In genomic region chr1:151167116-151167515, GRCh38 we compare ENCODE assay signal across 12 cellular contexts. TPM values are rescaled to one million over a fixed set of nuclear protein-coding genes. Genes with fewer than 3 reads are reported as not detected.
DNase-seq lines count a peak whose midpoint lies in the region; ATAC-seq, FAIRE-seq and TF ChIP-seq lines count a peak whose summit lies in the region.
"Had no signal": no experiment of that assay in that cellular context is flagged by ENCODE, and none has a peak within 500 bp of the region (broad histone marks: within the 10 kb centered on the region; RNA-seq: fewer than 3 reads in every experiment).

No MANE protein-coding gene starts in this region.

- H3K27me3 ChIP-seq in HCT116 (ENCODE audit: insufficient read depth, low read length): no peaks in the 10 kb centered on the region
- H3K27me3 ChIP-seq in gastroesophageal sphincter: no peaks in the 10 kb centered on the region
- H3K27me3 ChIP-seq in foreskin keratinocyte: no peaks in the 10 kb centered on the region

- H3K27me3 Mint-ChIP-seq in activated naive CD8-positive, alpha-beta T cell treated with anti-CD3 and anti-CD28 coated beads, Interleukin-2, amount 50 U/mL, for 24 hours: peaks cover 3% of the 10 kb centered on the region
- H3K27me3 Mint-ChIP-seq in memory B cell: no peaks in the 10 kb centered on the region

- H3K4me2 ChIP-seq in A549: peak overlapping the region; percentile 93
- H3K4me2 ChIP-seq in HCT116 (ENCODE audit: low read length): peak overlapping the region; percentile 85

- peaks cover 47% of the 10 kb centered on the region for H3K4me1 Mint-ChIP-seq in activated naive CD8-positive, alpha-beta T cell treated with anti-CD3 and anti-CD28 coated beads, Interleukin-2, amount 50 U/mL, for 24 hours
- H3K4me1 Mint-ChIP-seq in memory B cell: peaks cover 21% of the 10 kb centered on the region

- H3K9me3 ChIP-seq in A549 (no peaks in the 10 kb centered on the region), HCT116 (ENCODE audit: control insufficient read depth in 1 of 2, insufficient read depth in 1 of 2, low read depth in 1 of 2, low read length in 2 of 2) (no peaks in the 10 kb centered on the region), gastroesophageal sphincter (no peaks in the 10 kb centered on the region)

- RAD21 ChIA-PET in HCT116 (lab: Charles Lee; ENCODE audit: low non-redundant PET in 1 of 2, low total read pairs in 2 of 2, uncharacterized antibody in 2 of 2, unreplicated experiment in 2 of 2): no interaction called here

- peaks cover 48% of the 10 kb centered on the region for H3K36me3 Mint-ChIP-seq in activated naive CD8-positive, alpha-beta T cell treated with anti-CD3 and anti-CD28 coated beads, Interleukin-2, amount 50 U/mL, for 24 hours (ENCODE audit: low read depth)
- peaks cover 17% of the 10 kb centered on the region for H3K36me3 Mint-ChIP-seq in memory B cell

- ATAC-seq in A549 (no peak), HCT116 (no peak), memory B cell (ENCODE audit: low read depth) (no peak), gastroesophageal sphincter (no peak), foreskin keratinocyte (no peak), GM19351 (IDR thresholded peaks at IDR 0.05; ENCODE audit: unreplicated experiment) (no peak)
- no peak for ATAC-seq in activated naive CD8-positive, alpha-beta T cell treated with anti-CD3 and anti-CD28 coated beads, Interleukin-2, amount 50 U/mL, for 24 hours

- H3K27ac ChIP-seq in A549 (peak overlapping the region in 1 of 2 experiments; percentile 91; a peak in 3 of 6 replicates), HCT116 (ENCODE audit: low read depth, low read length) (no peak overlapping the region), gastroesophageal sphincter (peak overlapping the region in 2 of 4 donors; percentile 90), foreskin keratinocyte (no peak overlapping the region)

- no TSS peak for BruUV-seq in HCT116 (replicated peaks; lab: Mats Ljungman, UMichigan)

- POLR2A ChIA-PET in A549 (lab: Yijun Ruan, JAX) (no interaction called here), HCT116 (lab: Charles Lee) (interaction anchor here (0.7 to 1.0 kb wide), 2 partner anchors 19 to 23 kb away, joined by 3 read pairs; partner anchors contain the start of gene VPS72)

- H3K4me3 ChIP-seq in A549 (peak overlapping the region; percentile 75), HCT116 (replicated peaks in 1 of 2; ENCODE audit: low read depth in 1 of 2, low read length in 2 of 2) (peak overlapping the region; percentile 83 to 88), gastroesophageal sphincter (peak overlapping the region in 1 of 2 donors; percentile 70)

- peaks cover 2 to 12% of the 10 kb centered on the region in 2 experiments; a peak in 3 of 4 replicates for H3K36me3 ChIP-seq in HCT116 (ENCODE audit: control insufficient read depth in 1 of 2, insufficient read depth in 2 of 2, low read length in 2 of 2)
- peaks cover 0 to 36% of the 10 kb centered on the region in 2 donors for H3K36me3 ChIP-seq in gastroesophageal sphincter

- TF ChIP-seq RAD21 in A549 (conservative IDR thresholded peaks at IDR 0.05 in 1 of 2, IDR thresholded peaks at IDR 0.05 in 1 of 2) (no peak), HCT116 (IDR thresholded peaks at IDR 0.05; ENCODE audit: low read depth) (no peak)

- CTCF ChIA-PET in A549 (lab: Yijun Ruan, JAX) (interaction anchor here (1.1 to 3.1 kb wide), 8 partner anchors 9 to 141 kb away, joined by 3 to 10 read pairs (median 4); partner anchors contain the start of genes GABPB2, PSMD4, TMOD4 and TNFAIP8L2), HCT116 (lab: Charles Lee) (interaction anchor here (1.4 kb wide), 1 partner anchor 67 kb away, joined by 5 read pairs; no protein-coding TSS in a partner anchor)

- no peak for DNase-seq in A549 (ENCODE audit: low read depth in 1 of 2, low spot score in 1 of 2)
- DNase-seq in HCT116 (ENCODE audit: low read depth, low spot score): no peak
- DNase-seq in activated naive CD8-positive, alpha-beta T cell treated with anti-CD3 and anti-CD28 coated beads, Interleukin-2, amount 50 U/mL, for 24 hours: no peak
- DNase-seq in memory B cell (ENCODE audit: low spot score in 2 of 2): no peak
- DNase-seq in foreskin keratinocyte: no peak
- DNase-seq in DMS153 treated with DMSO at 0.1 percent for 48 hours (lab: John Stamatoyannopoulos, UW; ENCODE audit: unreplicated experiment): no peak
- DNase-seq: activated CD8-positive, alpha-beta memory T cell treated with anti-CD3 and anti-CD28 coated beads for 24 hours; DMS79 treated with DMSO at 0.1 percent for 48 hours; NCI-H187 treated with DMSO at 0.1 percent for 48 hours; stimulated activated CD4-positive, alpha-beta T cell treated with anti-CD3 and anti-CD28 coated beads, Interleukin-15, amount 100 ng/mL, for 24 hours had no signal

- H3K79me2 ChIP-seq in HCT116 (ENCODE audit: insufficient read depth, low read length): peaks cover 24% of the 10 kb centered on the region; the same call in 1 of the 2 replicates

- no peaks in the 10 kb centered on the region for H3K9me2 ChIP-seq in HCT116 (ENCODE audit: insufficient read depth)

- 83% methylated on average over 6 of the region's 6 CpGs for WGBS in A549 (ENCODE audit: missing lambda C conversion rate)
- 79% methylated on average over 5 of the region's 6 CpGs; no CpG with 5 or more reads in 1 of the 2 donors for WGBS in gastroesophageal sphincter (ENCODE audit: low coverage in 1 of 2), 2 donors

- peak overlapping the region; percentile 84 for H3K9ac ChIP-seq in HCT116 (ENCODE audit: low read length)

- TF ChIP-seq CTCF in A549 (IDR thresholded peaks at IDR 0.05) (no peak), HCT116 (IDR thresholded peaks at IDR 0.05 in 2 of 3, conservative IDR thresholded peaks at IDR 0.05 in 1 of 3; ENCODE audit: borderline replicate concordance in 1 of 3, insufficient read depth in 1 of 3, low read depth in 2 of 3, low read length in 2 of 3) (no peak), gastroesophageal sphincter (IDR thresholded peaks at IDR 0.05) (no peak), foreskin keratinocyte (conservative IDR thresholded peaks at IDR 0.05) (no peak)

- H2AFZ ChIP-seq in HCT116 (ENCODE audit: low read depth, low read length, poor library complexity, severe bottlenecking): no peak overlapping the region

- H3K4me1 ChIP-seq in A549 (peaks cover 14% of the 10 kb centered on the region; the same call in 2 of the 3 replicates), HCT116 (ENCODE audit: control insufficient read depth in 1 of 2, insufficient read depth in 2 of 2, low read length in 2 of 2) (peaks cover 11 to 19% of the 10 kb centered on the region in 2 experiments), gastroesophageal sphincter (peaks cover 4 to 50% (median 22%) of the 10 kb centered on the region in 3 donors), foreskin keratinocyte (peaks cover 7% of the 10 kb centered on the region)

- H3K9me3 Mint-ChIP-seq in activated naive CD8-positive, alpha-beta T cell treated with anti-CD3 and anti-CD28 coated beads, Interleukin-2, amount 50 U/mL, for 24 hours: peaks cover 4% of the 10 kb centered on the region
- H3K9me3 Mint-ChIP-seq in memory B cell: no peaks in the 10 kb centered on the region

- intact Hi-C loops in HCT116 (cut with micrococcal nuclease): no loop called here

- no peak for FAIRE-seq in A549 (lab: Jason Lieb, UNC)

- peak overlapping the region; percentile 100 for H3K27ac Mint-ChIP-seq in activated naive CD8-positive, alpha-beta T cell treated with anti-CD3 and anti-CD28 coated beads, Interleukin-2, amount 50 U/mL, for 24 hours
- peak overlapping the region; percentile 84 for H3K27ac Mint-ChIP-seq in memory B cell

- H3K4me3 Mint-ChIP-seq in activated naive CD8-positive, alpha-beta T cell treated with anti-CD3 and anti-CD28 coated beads, Interleukin-2, amount 50 U/mL, for 24 hours: peak overlapping the region; percentile 100
- H3K4me3 Mint-ChIP-seq in memory B cell: peak overlapping the region; percentile 95

- no peak for TF ChIP-seq POLR2A in A549 (IDR thresholded peaks at IDR 0.05; ENCODE audit: low read length)
- TF ChIP-seq POLR2A in HCT116 (IDR thresholded peaks at IDR 0.05; ENCODE audit: borderline replicate concordance, extremely low read depth, insufficient read depth, insufficient read length): no peak
- no peak for TF ChIP-seq POLR2A in gastroesophageal sphincter (IDR thresholded peaks at IDR 0.05)

- no peak for TF ChIP-seq EP300 in A549 (IDR thresholded peaks at IDR 0.05)
- TF ChIP-seq EP300 in gastroesophageal sphincter (IDR thresholded peaks at IDR 0.05): no peak

- H4K20me1 ChIP-seq in HCT116 (ENCODE audit: insufficient read depth): no peaks in the 10 kb centered on the region

RNA-seq across cellular contexts. Expression of gene SCNM1, which starts 1.2 kb away (rescaled TPM):
- polyA plus RNA-seq in A549 (2011; rRNA removed) (27.9 and 29.3 TPM in 2 replicates), A549 (2017; fragmentation: RNase III; extraction: RNeasy Plus Mini Kit Qiagen cat#74134 plus additional on column Dnase treatment) (29.5 to 31.7 TPM (median 30.9 TPM) in 3 replicates), foreskin keratinocyte (55.5 and 57.7 TPM in 2 replicates)
- 17.9 and 21.8 TPM in 2 replicates for polyA plus RNA-seq in A549 (2012; cell fraction: cytosol; rRNA removed)
- 22.0 and 28.1 TPM in 2 replicates for polyA plus RNA-seq in A549 (2012; cell fraction: nucleus; rRNA removed)
- 20.5 and 22.6 TPM in 2 replicates for polyA minus RNA-seq in A549 (2011; rRNA and poly(A)+ RNA removed)
- total RNA-seq in HCT116 (2021; ENCODE audit: unreplicated experiment) (34.1 TPM), gastroesophageal sphincter (10 to 100 TPM; 18.7 to 32.0 (median 25.6) TPM), foreskin keratinocyte (48.1 and 48.7 TPM in 2 replicates)
- 28.2 and 40.0 TPM in 2 replicates for polyA plus RNA-seq in HCT116 (2012)

RNA-seq across cellular contexts. Expression of gene LYSMD1, which starts 1.4 kb away (rescaled TPM):
- polyA plus RNA-seq in A549 (2011; rRNA removed): 10.5 and 11.6 TPM in 2 replicates
- 3.4 and 3.5 TPM in 2 replicates for polyA plus RNA-seq in A549 (2012; cell fraction: cytosol; rRNA removed)
- polyA plus RNA-seq in A549 (2012; cell fraction: nucleus; rRNA removed): 2.5 and 3.9 TPM in 2 replicates
- polyA plus RNA-seq in A549 (2017; fragmentation: RNase III; extraction: RNeasy Plus Mini Kit Qiagen cat#74134 plus additional on column Dnase treatment): 7.0 to 7.3 TPM (median 7.3 TPM) in 3 replicates
- polyA minus RNA-seq in A549 (2011; rRNA and poly(A)+ RNA removed): 9.3 and 12.4 TPM in 2 replicates
- total RNA-seq in HCT116 (2021; ENCODE audit: unreplicated experiment): 5.0 TPM
- polyA plus RNA-seq in HCT116 (2012): 3.4 and 4.9 TPM in 2 replicates
- 10 to 100 TPM; 14.0 to 28.6 (median 14.4) TPM for total RNA-seq in gastroesophageal sphincter
- 5.3 and 6.1 TPM in 2 replicates for total RNA-seq in foreskin keratinocyte
- polyA plus RNA-seq in foreskin keratinocyte: 2.6 and 3.6 TPM in 2 replicates

RNA-seq across cellular contexts. Expression of gene TMOD4, which starts 8.7 kb away (rescaled TPM):
- polyA plus RNA-seq in A549 (2011; rRNA removed): 0.30 TPM in 1 of 2 replicates, not detected in the other
- 0.38 TPM in 2 replicates for polyA plus RNA-seq in A549 (2012; cell fraction: cytosol; rRNA removed)
- polyA plus RNA-seq in A549 (2012; cell fraction: nucleus; rRNA removed): 0.42 TPM in 1 of 2 replicates, not detected in the other
- polyA plus RNA-seq in A549 (2017; fragmentation: RNase III; extraction: RNeasy Plus Mini Kit Qiagen cat#74134 plus additional on column Dnase treatment): 0.29 to 0.49 TPM in 2 of 3 replicates, not detected in the other
- polyA minus RNA-seq in A549 (2011; rRNA and poly(A)+ RNA removed): 0.50 TPM in 1 of 2 replicates, not detected in the other
- 1.8 TPM for total RNA-seq in HCT116 (2021; ENCODE audit: unreplicated experiment)
- polyA plus RNA-seq in HCT116 (2012): 0.51 and 1.3 TPM in 2 replicates
- total RNA-seq in gastroesophageal sphincter: 1 to 10 TPM in 1 of 4 donors, not detected in 3; 2.2 TPM
- 0.65 and 0.88 TPM in 2 replicates for total RNA-seq in foreskin keratinocyte
- polyA plus RNA-seq in foreskin keratinocyte: 0.29 and 0.45 TPM in 2 replicates

RNA-seq across cellular contexts. Expression of gene TNFAIP8L2, which starts 10.7 kb away (rescaled TPM):
- polyA plus RNA-seq in A549 (2011; rRNA removed) (not detected in 2 replicates), A549 (2017; fragmentation: RNase III; extraction: RNeasy Plus Mini Kit Qiagen cat#74134 plus additional on column Dnase treatment) (not detected in 3 replicates), foreskin keratinocyte (not detected in 2 replicates)
- polyA plus RNA-seq in A549 (2012; cell fraction: cytosol; rRNA removed): not detected in 2 replicates
- not detected in 2 replicates for polyA plus RNA-seq in A549 (2012; cell fraction: nucleus; rRNA removed)
- polyA minus RNA-seq in A549 (2011; rRNA and poly(A)+ RNA removed): not detected in 2 replicates
- total RNA-seq in HCT116 (2021; ENCODE audit: unreplicated experiment) (not detected), gastroesophageal sphincter (1 to 10 TPM in 3 of 4 donors, under 1 TPM in 1; 0.85 to 7.2 (median 4.4) TPM), foreskin keratinocyte (not detected in 2 replicates)
- 0.20 TPM in 1 of 2 replicates, not detected in the other for polyA plus RNA-seq in HCT116 (2012)

RNA-seq across cellular contexts. Expression of gene SEMA6C, which starts 20.7 kb away (rescaled TPM):
- polyA plus RNA-seq in A549 (2011; rRNA removed) (1.3 and 1.7 TPM in 2 replicates), A549 (2017; fragmentation: RNase III; extraction: RNeasy Plus Mini Kit Qiagen cat#74134 plus additional on column Dnase treatment) (1.5 to 2.5 TPM (median 1.6 TPM) in 3 replicates), foreskin keratinocyte (0.64 and 1.7 TPM in 2 replicates)
- 1.4 and 2.0 TPM in 2 replicates for polyA plus RNA-seq in A549 (2012; cell fraction: cytosol; rRNA removed)
- 14.6 and 19.5 TPM in 2 replicates for polyA plus RNA-seq in A549 (2012; cell fraction: nucleus; rRNA removed)
- 1.1 and 2.9 TPM in 2 replicates for polyA minus RNA-seq in A549 (2011; rRNA and poly(A)+ RNA removed)
- total RNA-seq in HCT116 (2021; ENCODE audit: unreplicated experiment) (8.2 TPM), gastroesophageal sphincter (10 to 100 TPM in 1 of 4 donors, 1 to 10 TPM in 3; 6.1 to 13.9 (median 8.0) TPM), foreskin keratinocyte (0.99 and 1.2 TPM in 2 replicates)
- polyA plus RNA-seq in HCT116 (2012): 4.8 and 6.5 TPM in 2 replicates
